9 cellular contexts compared by ENCODE assay signal in the genomic region with DNA sequence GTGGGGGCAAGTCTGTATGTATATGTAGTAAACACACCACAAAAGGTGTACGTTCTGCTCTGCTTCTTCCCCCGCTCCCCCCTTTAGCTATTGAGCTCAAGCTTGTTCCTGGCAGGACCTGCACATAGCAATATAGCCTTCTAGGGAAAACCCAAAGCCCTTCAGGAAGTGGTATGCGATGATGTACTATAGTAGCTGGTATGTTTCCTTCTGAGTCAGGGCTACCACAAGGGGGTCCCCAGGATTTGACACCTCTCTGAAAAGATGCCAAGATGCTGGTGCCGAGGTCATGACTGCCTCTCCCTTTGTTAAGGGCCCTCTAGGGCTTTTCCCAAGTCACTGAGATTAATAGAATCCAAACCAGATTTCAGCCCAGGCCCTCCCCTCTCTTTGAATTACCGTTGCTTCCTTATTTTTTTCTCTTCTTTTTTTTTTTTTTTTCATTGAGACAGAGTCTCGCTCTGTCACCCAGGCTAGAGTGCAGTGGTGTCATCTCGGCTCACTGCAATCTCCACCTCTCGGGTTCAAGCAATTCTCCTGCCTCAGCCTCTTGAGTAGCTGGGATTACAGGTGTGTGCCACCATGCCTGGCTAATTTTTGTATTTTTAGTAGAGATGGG.
DNase-seq lines count a peak whose midpoint lies in the region; ATAC-seq and TF ChIP-seq lines count a peak whose summit lies in the region.
"Had no signal": no experiment of that assay in that cellular context is flagged by ENCODE, and none has a peak within 500 bp of the region (broad histone marks: within the 10 kb centered on the region; RNA-seq: fewer than 3 reads in every experiment).

No MANE protein-coding gene starts in this region.

- POLR2A ChIA-PET in CD8-positive, alpha-beta memory T cell (lab: Charles Lee): interaction anchor here (0.7 to 2.2 kb wide), 3 partner anchors 14 to 31 kb away, joined by 3 to 10 read pairs (median 6); no protein-coding TSS in a partner anchor
- POLR2A ChIA-PET in WTC11 (lab: Charles Lee): no interaction called here

- in situ Hi-C loops in brain microvascular endothelial cell (cut with HindIII; ENCODE audit: low pct_ligation_motif_present, low sequenced_read_pairs): no loop called here

- peak; percentile 52 to 89 (median 84) for DNase-seq in CD8-positive, alpha-beta memory T cell
- DNase-seq in brain microvascular endothelial cell: peak; percentile 31
- DNase-seq in stimulated activated naive CD8-positive, alpha-beta T cell treated with anti-CD3 and anti-CD28 coated beads, Interleukin-15, amount 100 ng/mL, for 72 hours: peak; percentile 84 to 93
- no peak for DNase-seq in NCI-H2196 (lab: John Stamatoyannopoulos, UW; ENCODE audit: unreplicated experiment)
- no peak for DNase-seq in T1000 (lab: John Stamatoyannopoulos, UW)
- DNase-seq in WTC11 (ENCODE audit: low spot score): no peak

- H3K9me3 ChIP-seq in CD8-positive, alpha-beta memory T cell (ENCODE audit: low read length): peaks cover 16% of the 10 kb centered on the region
- peaks cover 3% of the 10 kb centered on the region; the same call in 1 of the 2 replicates for H3K9me3 ChIP-seq in OCI-LY3 (ENCODE audit: insufficient read depth, low read length)

- TF ChIP-seq CTCF in OCI-LY3 (IDR thresholded peaks at IDR 0.05; ENCODE audit: low read depth, low read length): no peak
- TF ChIP-seq CTCF in brain microvascular endothelial cell (IDR thresholded peaks at IDR 0.05; ENCODE audit: low read depth, low read length, missing control alignments): no peak
- no peak for TF ChIP-seq CTCF in WTC11 (IDR thresholded peaks at IDR 0.05)

- H3K36me3 ChIP-seq in CD8-positive, alpha-beta memory T cell (ENCODE audit: insufficient read depth, low read length): no peaks in the 10 kb centered on the region
- H3K36me3 ChIP-seq in OCI-LY3 (replicated peaks; ENCODE audit: low read depth, low read length) (peaks cover 6% of the 10 kb centered on the region), brain microvascular endothelial cell (replicated peaks) (no peaks in the 10 kb centered on the region)

- H3K36me3 Mint-ChIP-seq in CD8-positive, alpha-beta memory T cell: peaks cover 7 to 25% (median 19%) of the 10 kb centered on the region in 3 donors
- H3K36me3 Mint-ChIP-seq in WTC11: peaks cover 18% of the 10 kb centered on the region

- no peaks in the 10 kb centered on the region for H3K27me3 Mint-ChIP-seq in CD8-positive, alpha-beta memory T cell
- H3K27me3 Mint-ChIP-seq in stimulated activated naive CD8-positive, alpha-beta T cell treated with anti-CD3 and anti-CD28 coated beads, Interleukin-15, amount 100 ng/mL, for 72 hours: no peaks in the 10 kb centered on the region
- peaks cover 4% of the 10 kb centered on the region; the same call in 1 of the 2 replicates for H3K27me3 Mint-ChIP-seq in WTC11 (ENCODE audit: low read depth)

- peaks cover 21 to 29% (median 24%) of the 10 kb centered on the region in 5 donors for H3K9me3 Mint-ChIP-seq in CD8-positive, alpha-beta memory T cell
- peaks cover 28 to 51% of the 10 kb centered on the region in 2 donors for H3K9me3 Mint-ChIP-seq in stimulated activated naive CD8-positive, alpha-beta T cell treated with anti-CD3 and anti-CD28 coated beads, Interleukin-15, amount 100 ng/mL, for 72 hours
- peaks cover 32% of the 10 kb centered on the region for H3K9me3 Mint-ChIP-seq in WTC11

- H3K4me2 ChIP-seq in OCI-LY3 (ENCODE audit: low read length): peak overlapping the region; percentile 75

- CTCF ChIA-PET in CD8-positive, alpha-beta memory T cell (lab: Charles Lee): interaction anchor here (0.7 to 3.5 kb wide), 9 partner anchors 11 to 301 kb away, joined by 3 to 13 read pairs (median 4); no protein-coding TSS in a partner anchor
- CTCF ChIA-PET in WTC11 (lab: Charles Lee): no interaction called here

- H2AFZ ChIP-seq in OCI-LY3 (ENCODE audit: low read depth, low read length): no peak overlapping the region
- H2AFZ ChIP-seq: parathyroid adenoma had no signal

- peak overlapping the region; percentile 66 to 96 (median 92) for H3K27ac Mint-ChIP-seq in CD8-positive, alpha-beta memory T cell
- H3K27ac Mint-ChIP-seq in stimulated activated naive CD8-positive, alpha-beta T cell treated with anti-CD3 and anti-CD28 coated beads, Interleukin-15, amount 100 ng/mL, for 72 hours: peak overlapping the region; percentile 94 to 95
- H3K27ac Mint-ChIP-seq in WTC11: no peak overlapping the region

- H3K27me3 ChIP-seq in CD8-positive, alpha-beta memory T cell (ENCODE audit: insufficient read depth, low read length, poor library complexity, severe bottlenecking): no peaks in the 10 kb centered on the region
- H3K27me3 ChIP-seq in OCI-LY3 (ENCODE audit: low read depth, low read length) (no peaks in the 10 kb centered on the region), brain microvascular endothelial cell (replicated peaks) (no peaks in the 10 kb centered on the region)

- no peak overlapping the region for H3K27ac ChIP-seq in CD8-positive, alpha-beta memory T cell (ENCODE audit: low read depth, low read length)
- H3K27ac ChIP-seq in OCI-LY3 (ENCODE audit: low read length) (no peak overlapping the region), brain microvascular endothelial cell (no peak overlapping the region)
- H3K27ac ChIP-seq: parathyroid adenoma had no signal

- no peaks in the 10 kb centered on the region for H3K79me2 ChIP-seq in OCI-LY3 (ENCODE audit: low read length)
- H3K79me2 ChIP-seq: parathyroid adenoma had no signal

- no peaks in the 10 kb centered on the region for H4K20me1 ChIP-seq in OCI-LY3 (ENCODE audit: insufficient read depth, low read length)

- peaks cover 67% of the 10 kb centered on the region for H3K4me1 ChIP-seq in CD8-positive, alpha-beta memory T cell (ENCODE audit: insufficient read depth, low read length)
- peaks cover 46% of the 10 kb centered on the region for H3K4me1 ChIP-seq in OCI-LY3 (ENCODE audit: low read length)
- H3K4me1 ChIP-seq: parathyroid adenoma had no signal

- ATAC-seq in GM21528 (IDR thresholded peaks at IDR 0.05; ENCODE audit: low FRiP score, unreplicated experiment): peak; percentile 95
- peak; percentile 97 for ATAC-seq in stimulated activated naive CD8-positive, alpha-beta T cell treated with anti-CD3 and anti-CD28 coated beads, Interleukin-15, amount 100 ng/mL, for 72 hours
- no peak for ATAC-seq in WTC11

- H3K4me1 Mint-ChIP-seq in CD8-positive, alpha-beta memory T cell: peaks cover 73 to 80% (median 76%) of the 10 kb centered on the region in 3 donors
- peaks cover 88% of the 10 kb centered on the region for H3K4me1 Mint-ChIP-seq in stimulated activated naive CD8-positive, alpha-beta T cell treated with anti-CD3 and anti-CD28 coated beads, Interleukin-15, amount 100 ng/mL, for 72 hours
- H3K4me1 Mint-ChIP-seq in WTC11: no peaks in the 10 kb centered on the region

- H3K9ac ChIP-seq in OCI-LY3 (ENCODE audit: low read length): no peak overlapping the region
- H3K9ac ChIP-seq: parathyroid adenoma had no signal

- peak overlapping the region; percentile 2 for H3K4me3 ChIP-seq in CD8-positive, alpha-beta memory T cell (ENCODE audit: low read length)
- peak overlapping the region; percentile 8 for H3K4me3 ChIP-seq in OCI-LY3 (ENCODE audit: low read length)
- H3K4me3 ChIP-seq in brain microvascular endothelial cell (ENCODE audit: low read depth, low read length): no peak overlapping the region

- peak overlapping the region; percentile 7 to 67 (median 56) for H3K4me3 Mint-ChIP-seq in CD8-positive, alpha-beta memory T cell
- peak overlapping the region; percentile 62 to 73 for H3K4me3 Mint-ChIP-seq in stimulated activated naive CD8-positive, alpha-beta T cell treated with anti-CD3 and anti-CD28 coated beads, Interleukin-15, amount 100 ng/mL, for 72 hours
- no peak overlapping the region for H3K4me3 Mint-ChIP-seq in WTC11

TF ChIP-seq in WTC11, 78 proteins besides CTCF, POLR2A, EP300 and RAD21 (continues in another document):
- TF ChIP-seq GABPB1 (CRISPR knock-in tag; IDR thresholded peaks at IDR 0.05) (no peak), ZNF263 (CRISPR knock-in tag; IDR thresholded peaks at IDR 0.05; ENCODE audit: low read depth) (no peak), FOXP1 (CRISPR knock-in tag; IDR thresholded peaks at IDR 0.05; ENCODE audit: borderline replicate concordance) (no peak), SMAD3 (CRISPR knock-in tag; IDR thresholded peaks at IDR 0.05; ENCODE audit: borderline replicate concordance) (no peak), JAZF1 (CRISPR knock-in tag; IDR thresholded peaks at IDR 0.05) (no peak), RELA (CRISPR knock-in tag; IDR thresholded peaks at IDR 0.05; ENCODE audit: borderline replicate concordance) (no peak)
- TF ChIP-seq, protein P1, sequence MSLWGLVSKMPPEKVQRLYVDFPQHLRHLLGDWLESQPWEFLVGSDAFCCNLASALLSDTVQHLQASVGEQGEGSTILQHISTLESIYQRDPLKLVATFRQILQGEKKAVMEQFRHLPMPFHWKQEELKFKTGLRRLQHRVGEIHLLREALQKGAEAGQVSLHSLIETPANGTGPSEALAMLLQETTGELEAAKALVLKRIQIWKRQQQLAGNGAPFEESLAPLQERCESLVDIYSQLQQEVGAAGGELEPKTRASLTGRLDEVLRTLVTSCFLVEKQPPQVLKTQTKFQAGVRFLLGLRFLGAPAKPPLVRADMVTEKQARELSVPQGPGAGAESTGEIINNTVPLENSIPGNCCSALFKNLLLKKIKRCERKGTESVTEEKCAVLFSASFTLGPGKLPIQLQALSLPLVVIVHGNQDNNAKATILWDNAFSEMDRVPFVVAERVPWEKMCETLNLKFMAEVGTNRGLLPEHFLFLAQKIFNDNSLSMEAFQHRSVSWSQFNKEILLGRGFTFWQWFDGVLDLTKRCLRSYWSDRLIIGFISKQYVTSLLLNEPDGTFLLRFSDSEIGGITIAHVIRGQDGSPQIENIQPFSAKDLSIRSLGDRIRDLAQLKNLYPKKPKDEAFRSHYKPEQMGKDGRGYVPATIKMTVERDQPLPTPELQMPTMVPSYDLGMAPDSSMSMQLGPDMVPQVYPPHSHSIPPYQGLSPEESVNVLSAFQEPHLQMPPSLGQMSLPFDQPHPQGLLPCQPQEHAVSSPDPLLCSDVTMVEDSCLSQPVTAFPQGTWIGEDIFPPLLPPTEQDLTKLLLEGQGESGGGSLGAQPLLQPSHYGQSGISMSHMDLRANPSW (CRISPR knock-in tag; conservative IDR thresholded peaks at IDR 0.05; ENCODE audit: low read depth): no peak
- TF ChIP-seq, protein P2, sequence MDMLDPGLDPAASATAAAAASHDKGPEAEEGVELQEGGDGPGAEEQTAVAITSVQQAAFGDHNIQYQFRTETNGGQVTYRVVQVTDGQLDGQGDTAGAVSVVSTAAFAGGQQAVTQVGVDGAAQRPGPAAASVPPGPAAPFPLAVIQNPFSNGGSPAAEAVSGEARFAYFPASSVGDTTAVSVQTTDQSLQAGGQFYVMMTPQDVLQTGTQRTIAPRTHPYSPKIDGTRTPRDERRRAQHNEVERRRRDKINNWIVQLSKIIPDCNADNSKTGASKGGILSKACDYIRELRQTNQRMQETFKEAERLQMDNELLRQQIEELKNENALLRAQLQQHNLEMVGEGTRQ (CRISPR knock-in tag; IDR thresholded peaks at IDR 0.05): no peak
- TF ChIP-seq, protein P3, sequence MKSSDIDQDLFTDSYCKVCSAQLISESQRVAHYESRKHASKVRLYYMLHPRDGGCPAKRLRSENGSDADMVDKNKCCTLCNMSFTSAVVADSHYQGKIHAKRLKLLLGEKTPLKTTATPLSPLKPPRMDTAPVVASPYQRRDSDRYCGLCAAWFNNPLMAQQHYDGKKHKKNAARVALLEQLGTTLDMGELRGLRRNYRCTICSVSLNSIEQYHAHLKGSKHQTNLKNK (CRISPR knock-in tag; IDR thresholded peaks at IDR 0.05): no peak

Comparison
In these comparisons a context has a peak if more than half of its experiments do, and no peak if none do; other contexts are left out.
1. DNase-seq: peak in CD8-positive, alpha-beta memory T cell (5 of 5), brain microvascular endothelial cell (single experiment) and stimulated activated naive CD8-positive, alpha-beta T cell treated with anti-CD3 and anti-CD28 coated beads, Interleukin-15, amount 100 ng/mL, for 72 hours (2 of 2); none in NCI-H2196 (single experiment), T1000 (single experiment) and WTC11 (single experiment).